Comparison of ENCODE assay signal across 20 cellular contexts in the genomic region with DNA sequence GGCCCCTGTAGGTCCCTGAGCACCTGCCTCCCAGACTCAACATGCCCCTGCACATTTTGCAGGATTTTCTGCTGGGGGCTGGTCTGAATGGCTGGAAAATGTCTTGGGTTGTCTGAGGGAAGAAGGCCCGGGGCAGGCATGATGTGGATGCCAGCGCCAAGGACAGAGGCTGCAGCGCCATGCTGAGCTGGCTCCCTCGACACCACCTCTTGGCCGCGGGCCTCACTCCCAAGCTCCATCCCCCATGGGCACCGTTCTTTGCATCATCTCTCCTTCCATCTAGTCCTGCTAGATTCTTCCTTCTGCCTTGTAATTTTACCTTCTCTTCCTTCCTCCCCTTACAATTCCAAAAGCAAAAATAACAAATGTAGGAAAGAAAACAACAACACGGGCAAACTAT.
"Had no signal": no experiment of that assay in that cellular context is flagged by ENCODE, and none has a peak within 500 bp of the region (broad histone marks: within the 10 kb centered on the region; RNA-seq: fewer than 3 reads in every experiment).

No MANE protein-coding gene starts in this region.

- H3K27ac ChIP-seq: esophagus squamous epithelium, heart right ventricle, parathyroid adenoma, right lobe of liver, transverse colon, upper lobe of right lung, uterus had no signal

- H2AFZ ChIP-seq: parathyroid adenoma had no signal

- H3K4me3 ChIP-seq: esophagus squamous epithelium, heart right ventricle, lung, right lobe of liver, transverse colon, upper lobe of right lung, uterus had no signal

- H3K36me3 Mint-ChIP-seq: memory B cell; natural killer cell; stimulated activated naive B cell treated with anti-CD40 and anti-IgM and Interleukin-4, amounts not matched to agents 10 μg/mL and 1 μg/mL and 100 μg/mL, for 72 hours had no signal

- H3K27me3 ChIP-seq: right lobe of liver had no signal

- H3K79me2 ChIP-seq: parathyroid adenoma had no signal

- FAIRE-seq: endometrium, small intestine had no signal

- H3K36me3 ChIP-seq: esophagus squamous epithelium, heart right ventricle, right lobe of liver, transverse colon, upper lobe of right lung, uterus had no signal

- H3K9me3 Mint-ChIP-seq: effector memory CD8-positive, alpha-beta T cell; memory B cell; natural killer cell; stimulated activated naive B cell treated with anti-CD40 and anti-IgM and Interleukin-4, amounts not matched to agents 10 μg/mL and 1 μg/mL and 100 μg/mL, for 72 hours; stimulated activated naive CD8-positive, alpha-beta T cell treated with anti-CD3 and anti-CD28 coated beads, Interleukin-15, Interleukin-2, amounts not matched to agents 100 ng/mL and 50 ng/mL, for 24 hours had no signal

- DNase-seq: cortex of kidney, esophagus squamous epithelium, foreskin melanocyte, heart right ventricle, hippocampal formation, kidney glomerular epithelial cell, natural killer cell, right lobe of liver, upper lobe of right lung, uterus had no signal

- H3K9ac ChIP-seq: parathyroid adenoma had no signal

- H3K9me3 ChIP-seq: esophagus squamous epithelium, heart right ventricle, right lobe of liver, transverse colon, upper lobe of right lung, uterus had no signal

- H3K4me3 Mint-ChIP-seq: effector memory CD8-positive, alpha-beta T cell; memory B cell; natural killer cell; stimulated activated naive B cell treated with anti-CD40 and anti-IgM and Interleukin-4, amounts not matched to agents 10 μg/mL and 1 μg/mL and 100 μg/mL, for 72 hours; stimulated activated naive CD8-positive, alpha-beta T cell treated with anti-CD3 and anti-CD28 coated beads, Interleukin-15, Interleukin-2, amounts not matched to agents 100 ng/mL and 50 ng/mL, for 24 hours had no signal

- H3K27ac Mint-ChIP-seq: effector memory CD8-positive, alpha-beta T cell; memory B cell; natural killer cell; progenitor cell of endocrine pancreas; stimulated activated naive B cell treated with anti-CD40 and anti-IgM and Interleukin-4, amounts not matched to agents 10 μg/mL and 1 μg/mL and 100 μg/mL, for 72 hours; stimulated activated naive CD8-positive, alpha-beta T cell treated with anti-CD3 and anti-CD28 coated beads, Interleukin-15, Interleukin-2, amounts not matched to agents 100 ng/mL and 50 ng/mL, for 24 hours had no signal

- H3K4me1 ChIP-seq: heart right ventricle, parathyroid adenoma, right lobe of liver, upper lobe of right lung had no signal

- ATAC-seq: heart right ventricle had no signal
